Comparison of ENCODE assay signal across 21 cellular contexts in the genomic region with DNA sequence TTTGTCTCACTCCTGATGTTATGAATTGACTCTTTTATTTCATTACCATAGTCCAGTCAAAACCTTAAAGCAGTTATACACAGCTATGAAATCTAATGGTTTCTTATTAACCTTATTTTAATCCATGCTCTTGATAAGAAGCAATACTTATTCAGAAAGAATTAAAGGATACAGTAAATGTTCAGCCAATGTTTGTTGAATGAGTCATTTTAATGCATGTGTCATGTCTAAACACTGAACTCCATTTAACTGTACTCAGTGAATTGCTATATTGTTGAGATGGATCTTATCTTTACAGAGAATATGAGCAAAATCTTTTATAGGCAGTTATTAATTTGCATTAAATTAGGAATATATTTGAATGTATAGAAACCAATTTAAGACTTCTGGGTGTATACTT.
DNase-seq lines count a peak whose midpoint lies in the region; ATAC-seq and TF ChIP-seq lines count a peak whose summit lies in the region.
"Had no signal": no experiment of that assay in that cellular context is flagged by ENCODE, and none has a peak within 500 bp of the region (broad histone marks: within the 10 kb centered on the region; RNA-seq: fewer than 3 reads in every experiment).

No MANE protein-coding gene starts in this region.

- dilution Hi-C loops in mammary epithelial cell (cut with HindIII; ENCODE audit: low sequenced_read_pairs), result no loop called here

- H3K4me2 ChIP-seq in mammary epithelial cell (ENCODE audit: insufficient read depth, low read depth, low read length), result no peak overlapping the region
- H3K4me2 ChIP-seq: hepatocyte had no signal

- no peaks in the 10 kb centered on the region for H3K4me1 ChIP-seq in mammary epithelial cell (ENCODE audit: insufficient read depth, low read length)
- no peaks in the 10 kb centered on the region for H3K4me1 ChIP-seq in heart left ventricle
- H3K4me1 ChIP-seq: pancreas, uterus had no signal

- H2AFZ ChIP-seq in mammary epithelial cell (ENCODE audit: low read depth, low read length), result no peak overlapping the region
- H2AFZ ChIP-seq: hepatocyte had no signal

- H3K4me3 ChIP-seq in mammary epithelial cell (replicated peaks in 1 of 3; ENCODE audit: insufficient read depth in 1 of 3, low read depth in 2 of 3, low read length in 3 of 3) (no peak overlapping the region), heart left ventricle (no peak overlapping the region)
- H3K4me3 ChIP-seq: hepatocyte, pancreas, skin epidermis, uterus had no signal

- H3K27ac ChIP-seq in mammary epithelial cell (ENCODE audit: insufficient read depth, low read depth, low read length), result no peak overlapping the region
- H3K27ac ChIP-seq in heart left ventricle, result no peak overlapping the region
- H3K27ac ChIP-seq: hepatocyte, pancreas, skin epidermis, uterus had no signal

- DNase-seq in EL, result peak; percentile 51
- DNase-seq in M059J (ENCODE audit: low read depth), result peak; percentile 48
- peak; percentile 17 for DNase-seq in mammary epithelial cell
- peak; percentile 39 for DNase-seq in kidney tubule cell (ENCODE audit: low spot score)
- no peak for DNase-seq in T-helper 9 cell
- DNase-seq in heart left ventricle, result no peak
- DNase-seq in DMS 273 treated with DMSO at 0.1 percent for 48 hours (lab: John Stamatoyannopoulos, UW), result no peak
- DNase-seq: activated CD4-positive, alpha-beta T cell treated with anti-CD3 and anti-CD28 coated beads for 48 hours; activated T-cell treated with anti-CD3 and anti-CD28 coated beads for 4 hours; cerebellar nuclear complex; DMS79; Karpas-422; left colon; NCI-H187 treated with DMSO at 0.1 percent for 48 hours; NCI-H524 treated with DMSO at 0.1 percent for 48 hours; pancreas; stimulated activated naive CD4-positive, alpha-beta T cell; uterus had no signal

- in situ Hi-C loops in mammary epithelial cell (cut with MboI; ENCODE audit: low sequenced_read_pairs in 2 of 2), result no loop called here

- H3K79me2 ChIP-seq in mammary epithelial cell (ENCODE audit: insufficient read depth, low read length), result no peaks in the 10 kb centered on the region
- H3K79me2 ChIP-seq: hepatocyte had no signal

- TF ChIP-seq POLR2A in heart left ventricle (IDR thresholded peaks at IDR 0.05), result no peak

- no peaks in the 10 kb centered on the region for H4K20me1 ChIP-seq in mammary epithelial cell (ENCODE audit: insufficient read depth, low read length)

- intact Hi-C loops in mammary epithelial cell (cut with micrococcal nuclease), result no loop called here
- intact Hi-C loops in heart left ventricle (cut with DNase I), result no loop called here

- no peaks in the 10 kb centered on the region for H3K36me3 ChIP-seq in mammary epithelial cell (ENCODE audit: insufficient read depth, low read length)
- no peaks in the 10 kb centered on the region for H3K36me3 ChIP-seq in heart left ventricle
- H3K36me3 ChIP-seq: pancreas, uterus had no signal

- H3K9ac ChIP-seq in mammary epithelial cell (ENCODE audit: insufficient read depth, low read length), result no peak overlapping the region

- no peak for ATAC-seq in heart left ventricle
- no peak for ATAC-seq in HG02885 (IDR thresholded peaks at IDR 0.05; ENCODE audit: poor library complexity, unreplicated experiment)
- ATAC-seq: left colon had no signal

- CTCF ChIA-PET in mammary epithelial cell (lab: Charles Lee; ENCODE audit: low non-redundant PET), result no interaction called here

- no peak for TF ChIP-seq CTCF in mammary epithelial cell (conservative IDR thresholded peaks at IDR 0.05 in 1 of 2, IDR thresholded peaks at IDR 0.05 in 1 of 2; ENCODE audit: extremely low read depth in 1 of 2, insufficient read depth in 1 of 2, low read depth in 1 of 2, low read length in 2 of 2)
- TF ChIP-seq CTCF in heart left ventricle (IDR thresholded peaks at IDR 0.05), result no peak

- H3K27me3 ChIP-seq in mammary epithelial cell (ENCODE audit: insufficient read depth, low read length), result no peaks in the 10 kb centered on the region
- H3K27me3 ChIP-seq in heart left ventricle, result no peaks in the 10 kb centered on the region
- H3K27me3 ChIP-seq: hepatocyte, pancreas, uterus had no signal

- H3K9me3 ChIP-seq in mammary epithelial cell (replicated peaks; ENCODE audit: insufficient read depth, low read length) (no peaks in the 10 kb centered on the region), heart left ventricle (no peaks in the 10 kb centered on the region)
- H3K9me3 ChIP-seq: pancreas, uterus had no signal

- no TSS peak for BruUV-seq in mammary epithelial cell (replicated peaks; lab: Mats Ljungman, UMichigan)

Comparison
In these comparisons a context has a peak if more than half of its experiments do, and no peak if none do; other contexts are left out.
1. DNase-seq: peak in EL (single experiment), M059J (single experiment), mammary epithelial cell (single experiment) and kidney tubule cell (single experiment); none in T-helper 9 cell (single experiment), heart left ventricle (0 of 5) and DMS 273 treated with DMSO at 0.1 percent for 48 hours (single experiment).